ENCODE assay signal across 10 cellular contexts in genomic region chr14:90109858-90110257, GRCh38. TPM values are rescaled to one million over a fixed set of nuclear protein-coding genes. Genes with fewer than 3 reads are reported as not detected.
DNase-seq lines count a peak whose midpoint lies in the region; ATAC-seq and TF ChIP-seq lines count a peak whose summit lies in the region.
"Had no signal": no experiment of that assay in that cellular context is flagged by ENCODE, and none has a peak within 500 bp of the region (broad histone marks: within the 10 kb centered on the region; RNA-seq: fewer than 3 reads in every experiment).

No MANE protein-coding gene starts in this region.

- no peak overlapping the region for H3K27ac Mint-ChIP-seq in progenitor cell of endocrine pancreas
- H3K27ac Mint-ChIP-seq: activated T-cell treated with anti-CD3 and anti-CD28 coated beads, Interleukin-2, amount 50 U/mL, for 72 hours had no signal

- no peak for TF ChIP-seq EP300 in Ishikawa (IDR thresholded peaks at IDR 0.05; ENCODE audit: borderline replicate concordance)

- H3K9me3 Mint-ChIP-seq in progenitor cell of endocrine pancreas (ENCODE audit: low read depth): no peaks in the 10 kb centered on the region
- H3K9me3 Mint-ChIP-seq: activated T-cell treated with anti-CD3 and anti-CD28 coated beads, Interleukin-2, amount 50 U/mL, for 72 hours had no signal

- peak; percentile 32; the same call in 1 of the 2 replicates for TF ChIP-seq RAD21 in Ishikawa (IDR thresholded peaks at IDR 0.05; ENCODE audit: low read depth)

- peaks cover 7% of the 10 kb centered on the region for H3K27me3 Mint-ChIP-seq in progenitor cell of endocrine pancreas

- ATAC-seq in HG03097 (IDR thresholded peaks at IDR 0.05; ENCODE audit: low FRiP score, unreplicated experiment) (no peak), GM18505 (IDR thresholded peaks at IDR 0.05; ENCODE audit: unreplicated experiment) (no peak)
- ATAC-seq: activated T-cell treated with anti-CD3 and anti-CD28 coated beads, Interleukin-2, amount 50 U/mL, for 72 hours had no signal

- H3K4me3 Mint-ChIP-seq in progenitor cell of endocrine pancreas (ENCODE audit: low read depth): no peak overlapping the region
- H3K4me3 Mint-ChIP-seq: activated T-cell treated with anti-CD3 and anti-CD28 coated beads, Interleukin-2, amount 50 U/mL, for 72 hours had no signal

- peak; percentile 3 for DNase-seq in SKM-1 treated with dmso at 0.1 percent for 144 hours (lab: John Stamatoyannopoulos, UW; ENCODE audit: unreplicated experiment)
- no peak for DNase-seq in SKM-1 (lab: John Stamatoyannopoulos, UW; ENCODE audit: unreplicated experiment)
- DNase-seq in T47D (ENCODE audit: low read depth in 1 of 2, low spot score in 1 of 2): peak; percentile 56 to 87
- DNase-seq in progenitor cell of endocrine pancreas (ENCODE audit: low spot score, unreplicated experiment): no peak
- no peak for DNase-seq in middle frontal gyrus (ENCODE audit: extremely low spot score, low spot score)
- DNase-seq: posterior cingulate gyrus had no signal

- no peaks in the 10 kb centered on the region for H3K4me1 Mint-ChIP-seq in progenitor cell of endocrine pancreas (ENCODE audit: low read depth)

- in situ Hi-C loops in T47D (cut with HindIII; ENCODE audit: low pct_unique_long_range_greater_than_20kb, low sequenced_read_pairs): no loop called here

- TF ChIP-seq CTCF in progenitor cell of endocrine pancreas (IDR thresholded peaks at IDR 0.05; ENCODE audit: unreplicated experiment): peak; percentile 49

- no peak for TF ChIP-seq POLR2A in GM18505 (IDR thresholded peaks at IDR 0.05; ENCODE audit: borderline replicate concordance, extremely low read depth, insufficient read depth, insufficient read length)

- no peaks in the 10 kb centered on the region for H3K36me3 Mint-ChIP-seq in progenitor cell of endocrine pancreas (ENCODE audit: insufficient read depth)

TF ChIP-seq in Ishikawa, 13 proteins besides CTCF, POLR2A, EP300 and RAD21:
- TF ChIP-seq FOXM1 (IDR thresholded peaks at IDR 0.05; ENCODE audit: borderline replicate concordance, low read depth) (no peak), CEBPB (IDR thresholded peaks at IDR 0.05) (no peak), NFIC (IDR thresholded peaks at IDR 0.05) (no peak), CREB1 (IDR thresholded peaks at IDR 0.05; ENCODE audit: low read depth) (no peak)
- TF ChIP-seq, protein P1, sequence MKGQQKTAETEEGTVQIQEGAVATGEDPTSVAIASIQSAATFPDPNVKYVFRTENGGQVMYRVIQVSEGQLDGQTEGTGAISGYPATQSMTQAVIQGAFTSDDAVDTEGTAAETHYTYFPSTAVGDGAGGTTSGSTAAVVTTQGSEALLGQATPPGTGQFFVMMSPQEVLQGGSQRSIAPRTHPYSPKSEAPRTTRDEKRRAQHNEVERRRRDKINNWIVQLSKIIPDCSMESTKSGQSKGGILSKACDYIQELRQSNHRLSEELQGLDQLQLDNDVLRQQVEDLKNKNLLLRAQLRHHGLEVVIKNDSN (IDR thresholded peaks at IDR 0.05): no peak

RNA-seq across cellular contexts. Expression of gene KCNK13, which starts 48.1 kb away (rescaled TPM):
- not detected in 2 replicates for total RNA-seq in progenitor cell of endocrine pancreas
- total RNA-seq: activated T-cell treated with anti-CD3 and anti-CD28 coated beads, Interleukin-2, amount 50 U/mL, for 72 hours had no signal

Comparison
In these comparisons a context has a peak if more than half of its experiments do, and no peak if none do; other contexts are left out.
1. DNase-seq: peak in SKM-1 treated with dmso at 0.1 percent for 144 hours (single experiment) and T47D (2 of 2); none in SKM-1 (single experiment), progenitor cell of endocrine pancreas (single experiment) and middle frontal gyrus (single experiment).